2 cellular contexts compared by ENCODE assay signal in the genomic region with DNA sequence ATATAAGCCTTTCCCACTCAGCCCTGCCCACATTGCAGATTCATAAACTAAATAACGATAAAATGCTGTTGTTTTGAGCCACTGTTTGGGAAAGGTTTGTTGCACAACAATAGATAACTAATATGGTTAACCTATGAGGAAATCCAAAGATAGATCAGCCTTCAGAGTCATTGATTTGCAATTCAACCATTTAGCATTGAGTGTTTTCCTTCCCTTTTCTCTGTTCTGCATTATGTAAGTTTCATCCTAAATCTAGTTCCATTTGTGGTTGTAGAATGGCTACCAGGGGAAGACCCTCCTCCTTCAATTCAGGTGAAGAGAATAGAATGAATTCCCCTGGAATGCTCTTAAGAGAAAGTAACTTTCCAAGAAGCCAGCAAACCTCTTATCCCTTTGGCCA.
TF ChIP-seq lines count a peak whose summit lies in the region.

No MANE protein-coding gene starts in this region.

TF ChIP-seq in GM12891, 5 proteins besides CTCF, POLR2A, EP300 and RAD21:
- TF ChIP-seq SPI1 (IDR thresholded peaks at IDR 0.05; ENCODE audit: low read depth, low read length): no peak
- TF ChIP-seq POLR2AphosphoS5 (IDR thresholded peaks at IDR 0.05; ENCODE audit: low read depth, low read length): no peak
- TF ChIP-seq POU2F2 (IDR thresholded peaks at IDR 0.05; ENCODE audit: low read depth, low read length): no peak
- TF ChIP-seq PAX5 (IDR thresholded peaks at IDR 0.05; ENCODE audit: insufficient read depth, low read length, severe bottlenecking): no peak
- TF ChIP-seq TAF1 (IDR thresholded peaks at IDR 0.05; ENCODE audit: low read depth, low read length): no peak

TF ChIP-seq in GM12878, 131 proteins besides CTCF, POLR2A, EP300 and RAD21 (continued from another document):
- no peak for TF ChIP-seq SPI1 (IDR thresholded peaks at IDR 0.05; ENCODE audit: borderline replicate concordance, insufficient read depth, low read depth, low read length)
- no peak for TF ChIP-seq CBX3 (IDR thresholded peaks at IDR 0.05; ENCODE audit: borderline replicate concordance, low read depth)
- TF ChIP-seq, protein P1, sequence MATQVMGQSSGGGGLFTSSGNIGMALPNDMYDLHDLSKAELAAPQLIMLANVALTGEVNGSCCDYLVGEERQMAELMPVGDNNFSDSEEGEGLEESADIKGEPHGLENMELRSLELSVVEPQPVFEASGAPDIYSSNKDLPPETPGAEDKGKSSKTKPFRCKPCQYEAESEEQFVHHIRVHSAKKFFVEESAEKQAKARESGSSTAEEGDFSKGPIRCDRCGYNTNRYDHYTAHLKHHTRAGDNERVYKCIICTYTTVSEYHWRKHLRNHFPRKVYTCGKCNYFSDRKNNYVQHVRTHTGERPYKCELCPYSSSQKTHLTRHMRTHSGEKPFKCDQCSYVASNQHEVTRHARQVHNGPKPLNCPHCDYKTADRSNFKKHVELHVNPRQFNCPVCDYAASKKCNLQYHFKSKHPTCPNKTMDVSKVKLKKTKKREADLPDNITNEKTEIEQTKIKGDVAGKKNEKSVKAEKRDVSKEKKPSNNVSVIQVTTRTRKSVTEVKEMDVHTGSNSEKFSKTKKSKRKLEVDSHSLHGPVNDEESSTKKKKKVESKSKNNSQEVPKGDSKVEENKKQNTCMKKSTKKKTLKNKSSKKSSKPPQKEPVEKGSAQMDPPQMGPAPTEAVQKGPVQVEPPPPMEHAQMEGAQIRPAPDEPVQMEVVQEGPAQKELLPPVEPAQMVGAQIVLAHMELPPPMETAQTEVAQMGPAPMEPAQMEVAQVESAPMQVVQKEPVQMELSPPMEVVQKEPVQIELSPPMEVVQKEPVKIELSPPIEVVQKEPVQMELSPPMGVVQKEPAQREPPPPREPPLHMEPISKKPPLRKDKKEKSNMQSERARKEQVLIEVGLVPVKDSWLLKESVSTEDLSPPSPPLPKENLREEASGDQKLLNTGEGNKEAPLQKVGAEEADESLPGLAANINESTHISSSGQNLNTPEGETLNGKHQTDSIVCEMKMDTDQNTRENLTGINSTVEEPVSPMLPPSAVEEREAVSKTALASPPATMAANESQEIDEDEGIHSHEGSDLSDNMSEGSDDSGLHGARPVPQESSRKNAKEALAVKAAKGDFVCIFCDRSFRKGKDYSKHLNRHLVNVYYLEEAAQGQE (IDR thresholded peaks at IDR 0.05; ENCODE audit: low read depth, low read length): no peak
TF ChIP-seq in GM12878: peak in this region for 0.
